9 cellular contexts compared by ENCODE assay signal in the genomic region with DNA sequence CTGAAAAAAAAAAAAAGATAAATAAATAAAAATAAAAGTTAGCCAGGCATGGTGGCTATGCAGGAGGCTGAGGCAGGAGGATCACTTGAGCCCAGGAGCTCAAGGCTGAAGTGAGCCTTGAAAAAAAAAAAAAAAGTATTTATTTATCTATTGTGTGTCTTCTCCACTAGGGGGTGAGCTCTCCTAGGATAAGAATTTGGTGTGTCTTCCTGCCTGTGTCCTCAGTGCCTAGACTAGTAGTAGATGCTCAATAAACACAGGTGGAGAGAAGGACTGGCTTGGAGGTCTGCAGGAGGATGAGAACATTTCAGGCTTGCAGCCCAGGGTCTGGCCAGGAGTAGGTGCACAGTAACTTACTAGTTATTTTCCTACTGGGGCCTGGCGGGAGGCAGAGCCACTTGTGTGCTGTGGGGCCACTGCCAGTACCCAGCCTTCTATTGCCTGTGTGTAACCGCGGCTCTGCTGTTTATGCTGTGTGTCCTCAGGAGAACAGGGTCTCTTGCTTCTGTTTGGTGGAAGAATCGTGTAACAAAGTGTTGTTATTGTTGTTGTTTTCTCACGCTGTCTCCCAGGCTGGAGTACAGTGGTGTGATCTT. TPM values are rescaled to one million over a fixed set of nuclear protein-coding genes. Genes with fewer than 3 reads are reported as not detected.
DNase-seq lines count a peak whose midpoint lies in the region; ATAC-seq and TF ChIP-seq lines count a peak whose summit lies in the region.
"Had no signal": no experiment of that assay in that cellular context is flagged by ENCODE, and none has a peak within 500 bp of the region (broad histone marks: within the 10 kb centered on the region; RNA-seq: fewer than 3 reads in every experiment).

No MANE protein-coding gene starts in this region.

- no peaks in the 10 kb centered on the region for H3K27me3 Mint-ChIP-seq in type B pancreatic cell

- H3K4me1 ChIP-seq in foreskin keratinocyte, result no peaks in the 10 kb centered on the region
- H3K4me1 ChIP-seq: SJCRH30 had no signal

- H3K4me3 Mint-ChIP-seq in type B pancreatic cell, result no peak overlapping the region

- ATAC-seq in foreskin keratinocyte, result no peak
- no peak for ATAC-seq in HG03175 (IDR thresholded peaks at IDR 0.05; ENCODE audit: unreplicated experiment)
- no peak for ATAC-seq in HG02885 (IDR thresholded peaks at IDR 0.05; ENCODE audit: poor library complexity, unreplicated experiment)

- H3K27ac ChIP-seq in HL-60 (replicated peaks) (no peak overlapping the region), foreskin keratinocyte (no peak overlapping the region)
- H3K27ac ChIP-seq: SJCRH30 had no signal

- peaks cover 4% of the 10 kb centered on the region for H3K4me1 Mint-ChIP-seq in type B pancreatic cell (ENCODE audit: unreplicated experiment)

- H3K36me3 Mint-ChIP-seq in type B pancreatic cell, result no peaks in the 10 kb centered on the region

- DNase-seq in DMS 273 treated with DMSO at 0.1 percent for 48 hours (lab: John Stamatoyannopoulos, UW) (peak; percentile 57), HL-60 (ENCODE audit: low read depth in 1 of 2, low spot score in 1 of 2) (peak; percentile 45 to 51), SIG-M5 treated with dmso at 0.1 percent for 504 hours (lab: John Stamatoyannopoulos, UW; ENCODE audit: unreplicated experiment) (peak; percentile 76), foreskin keratinocyte (no peak), type B pancreatic cell (ENCODE audit: extremely low spot score, unreplicated experiment) (no peak), hepatic stellate cell (ENCODE audit: low spot score) (no peak)

- TF ChIP-seq CTCF in HL-60 (IDR thresholded peaks at IDR 0.05; ENCODE audit: insufficient read depth, low read length) (peak; percentile 33), foreskin keratinocyte (conservative IDR thresholded peaks at IDR 0.05) (peak; percentile 82), type B pancreatic cell (conservative IDR thresholded peaks at IDR 0.05) (peak; percentile 72)

- H3K27ac Mint-ChIP-seq in type B pancreatic cell, result peak overlapping the region; percentile 85

- no peaks in the 10 kb centered on the region for H3K9me3 Mint-ChIP-seq in type B pancreatic cell

- peaks cover 9% of the 10 kb centered on the region for H3K27me3 ChIP-seq in HL-60 (ENCODE audit: insufficient read depth, poor library complexity, severe bottlenecking)
- peaks cover 4% of the 10 kb centered on the region for H3K27me3 ChIP-seq in foreskin keratinocyte
- H3K27me3 ChIP-seq: SJCRH30 had no signal

- no peak overlapping the region for H3K4me3 ChIP-seq in HL-60 (replicated peaks; ENCODE audit: insufficient read depth, low read length)
- H3K4me3 ChIP-seq: SJCRH30 had no signal

RNA-seq across cellular contexts. Expression of gene LMTK3, which starts 5.4 kb away (rescaled TPM):
- 4.2 and 4.3 TPM in 2 replicates for total RNA-seq in foreskin keratinocyte
- 3.6 TPM in 2 replicates for polyA plus RNA-seq in foreskin keratinocyte
- total RNA-seq in type B pancreatic cell (ENCODE audit: low replicate concordance), result 12.2 and 21.6 TPM in 2 replicates
- total RNA-seq: SJCRH30 had no signal

RNA-seq across cellular contexts. Expression of gene CYTH2, which starts 37.1 kb away (rescaled TPM):
- total RNA-seq in foreskin keratinocyte, result 33.5 and 34.1 TPM in 2 replicates
- polyA plus RNA-seq in foreskin keratinocyte, result 44.8 and 46.9 TPM in 2 replicates
- 115 and 139 TPM in 2 replicates for total RNA-seq in type B pancreatic cell (ENCODE audit: low replicate concordance)

RNA-seq across cellular contexts. Expression of gene SULT2B1, which starts 45.7 kb away (rescaled TPM):
- 1.0 and 1.3 TPM in 2 replicates for total RNA-seq in foreskin keratinocyte
- polyA plus RNA-seq in foreskin keratinocyte, result 1.6 and 2.4 TPM in 2 replicates
- 0.77 and 5.3 TPM in 2 replicates for total RNA-seq in type B pancreatic cell (ENCODE audit: low replicate concordance)

RNA-seq across cellular contexts. Expression of gene KCNJ14, which starts 50.9 kb away (rescaled TPM):
- 0.49 and 0.51 TPM in 2 replicates for total RNA-seq in foreskin keratinocyte
- 0.28 and 0.43 TPM in 2 replicates for polyA plus RNA-seq in foreskin keratinocyte
- total RNA-seq in type B pancreatic cell (ENCODE audit: low replicate concordance), result 1.8 TPM in 2 replicates

Comparison
In these comparisons a context has a peak if more than half of its experiments do, and no peak if none do; other contexts are left out.
1. DNase-seq: peak in DMS 273 treated with DMSO at 0.1 percent for 48 hours (single experiment), HL-60 (2 of 2) and SIG-M5 treated with dmso at 0.1 percent for 504 hours (single experiment); none in foreskin keratinocyte (0 of 2), type B pancreatic cell (single experiment) and hepatic stellate cell (single experiment).
2. Peak in every context shown above with its lines, with median percentiles within 50 percentile points of each other: CTCF ChIP-seq.